Comparison of ENCODE assay signal across 24 cellular contexts in genomic region chr22:21693333-21693998, GRCh38. TPM values are rescaled to one million over a fixed set of nuclear protein-coding genes. Genes with fewer than 3 reads are reported as not detected.
A peak's percentile ranks its signal among the peaks of the same experiment; 100 is the strongest.
DNase-seq lines count a peak whose midpoint lies in the region; ATAC-seq and TF ChIP-seq lines count a peak whose summit lies in the region.
"Had no signal": no experiment of that assay in that cellular context is flagged by ENCODE, and none has a peak within 500 bp of the region (broad histone marks: within the 10 kb centered on the region; RNA-seq: fewer than 3 reads in every experiment).

No MANE protein-coding gene starts in this region.

- H3K4me3 Mint-ChIP-seq in activated naive CD8-positive, alpha-beta T cell treated with anti-CD3 and anti-CD28 coated beads, Interleukin-2, amount 10 ng/mL, durations not matched to agents 7 days and 5 days, result no peak overlapping the region
- no peak overlapping the region for H3K4me3 Mint-ChIP-seq in activated naive CD8-positive, alpha-beta T cell treated with anti-CD3 and anti-CD28 coated beads for 36 hours
- H3K4me3 Mint-ChIP-seq in type B pancreatic cell, result no peak overlapping the region
- H3K4me3 Mint-ChIP-seq: CD4-positive, alpha-beta T cell had no signal

- H3K9me3 Mint-ChIP-seq in activated naive CD8-positive, alpha-beta T cell treated with anti-CD3 and anti-CD28 coated beads, Interleukin-2, amount 10 ng/mL, durations not matched to agents 7 days and 5 days, result no peaks in the 10 kb centered on the region
- no peaks in the 10 kb centered on the region for H3K9me3 Mint-ChIP-seq in activated naive CD8-positive, alpha-beta T cell treated with anti-CD3 and anti-CD28 coated beads for 36 hours
- no peaks in the 10 kb centered on the region for H3K9me3 Mint-ChIP-seq in type B pancreatic cell
- H3K9me3 Mint-ChIP-seq: CD4-positive, alpha-beta T cell had no signal

- POLR2A ChIA-PET in activated naive CD8-positive, alpha-beta T cell treated with anti-CD3 and anti-CD28 coated beads, Interleukin-2, amount 10 ng/mL, durations not matched to agents 7 days and 5 days (lab: Charles Lee), result no interaction called here
- POLR2A ChIA-PET in HEK293 (lab: Yijun Ruan, JAX), result no interaction called here

- CTCF ChIA-PET in HEK293 (lab: Yijun Ruan, JAX), result interaction anchor here (0.6 to 1.4 kb wide), 3 partner anchors 21 to 259 kb away, joined by 3 read pairs; partner anchors contain the start of gene PPM1F

- no peak for ATAC-seq in activated naive CD8-positive, alpha-beta T cell treated with anti-CD3 and anti-CD28 coated beads, Interleukin-2, amount 10 ng/mL, durations not matched to agents 7 days and 5 days (ENCODE audit: low read depth)
- ATAC-seq in HG03442 (IDR thresholded peaks at IDR 0.05; ENCODE audit: unreplicated experiment), result no peak
- ATAC-seq: HCT116, PC-3, SK-N-SH treated with all-trans-retinoic acid at 6 μM for 48 hours had no signal

- peak overlapping the region; percentile 38 for H3K27ac Mint-ChIP-seq in activated naive CD8-positive, alpha-beta T cell treated with anti-CD3 and anti-CD28 coated beads, Interleukin-2, amount 10 ng/mL, durations not matched to agents 7 days and 5 days
- H3K27ac Mint-ChIP-seq in activated naive CD8-positive, alpha-beta T cell treated with anti-CD3 and anti-CD28 coated beads for 36 hours, result no peak overlapping the region
- H3K27ac Mint-ChIP-seq in type B pancreatic cell, result no peak overlapping the region
- H3K27ac Mint-ChIP-seq: CD4-positive, alpha-beta T cell had no signal

- DNase-seq in activated naive CD8-positive, alpha-beta T cell treated with anti-CD3 and anti-CD28 coated beads, Interleukin-2, amount 10 ng/mL, durations not matched to agents 7 days and 5 days, result no peak
- no peak for DNase-seq in activated naive CD8-positive, alpha-beta T cell treated with anti-CD3 and anti-CD28 coated beads for 36 hours
- DNase-seq in coronary artery (ENCODE audit: low spot score) (peak; percentile 70), posterior vena cava (ENCODE audit: low spot score) (peak; percentile 78), GM19240 (ENCODE audit: insufficient read length, low spot score) (no peak), type B pancreatic cell (ENCODE audit: extremely low spot score, unreplicated experiment) (no peak)
- DNase-seq: CD4-positive, alpha-beta T cell; DMS53; Kasumi-1; NCI-H1105; NCI-H1436 treated with DMSO at 0.1 percent for 48 hours; NCI-H187 treated with DMSO at 0.1 percent for 48 hours; NCI-H2171 treated with DMSO at 0.1 percent for 48 hours; NCI-H345; NCI-H510A treated with DMSO at 0.1 percent for 48 hours; NCI-H774; PC-3; SJCRH30 had no signal

- no peak overlapping the region for H3K4me3 ChIP-seq in HEK293 (ENCODE audit: low read depth, low read length)
- H3K4me3 ChIP-seq in coronary artery, result no peak overlapping the region
- H3K4me3 ChIP-seq: BLaER1 treated with 17β-estradiol and CSF1 and Interleukin-3, amounts not matched to agents 10 nM and 100 nM; SJCRH30 had no signal

- intact Hi-C loops in posterior vena cava (cut with DNase I), result no loop called here

- no peaks in the 10 kb centered on the region for H3K27me3 Mint-ChIP-seq in activated naive CD8-positive, alpha-beta T cell treated with anti-CD3 and anti-CD28 coated beads, Interleukin-2, amount 10 ng/mL, durations not matched to agents 7 days and 5 days
- no peaks in the 10 kb centered on the region for H3K27me3 Mint-ChIP-seq in activated naive CD8-positive, alpha-beta T cell treated with anti-CD3 and anti-CD28 coated beads for 36 hours
- H3K27me3 Mint-ChIP-seq in type B pancreatic cell, result no peaks in the 10 kb centered on the region
- H3K27me3 Mint-ChIP-seq: CD4-positive, alpha-beta T cell had no signal

- H3K4me1 Mint-ChIP-seq in activated naive CD8-positive, alpha-beta T cell treated with anti-CD3 and anti-CD28 coated beads, Interleukin-2, amount 10 ng/mL, durations not matched to agents 7 days and 5 days, result peaks cover 10% of the 10 kb centered on the region
- H3K4me1 Mint-ChIP-seq in activated naive CD8-positive, alpha-beta T cell treated with anti-CD3 and anti-CD28 coated beads for 36 hours, result peaks cover 24% of the 10 kb centered on the region
- H3K4me1 Mint-ChIP-seq in type B pancreatic cell (ENCODE audit: unreplicated experiment), result no peaks in the 10 kb centered on the region

- H3K27ac ChIP-seq in HEK293 (ENCODE audit: extremely low read depth, low read depth, low read length), result no peak overlapping the region
- H3K27ac ChIP-seq in coronary artery, result no peak overlapping the region
- H3K27ac ChIP-seq: BLaER1 treated with 17β-estradiol and CSF1 and Interleukin-3, amounts not matched to agents 10 nM and 100 nM; HL-60; SJCRH30 had no signal

- H3K36me3 Mint-ChIP-seq in activated naive CD8-positive, alpha-beta T cell treated with anti-CD3 and anti-CD28 coated beads, Interleukin-2, amount 10 ng/mL, durations not matched to agents 7 days and 5 days, result peaks cover 13% of the 10 kb centered on the region
- peaks cover 16% of the 10 kb centered on the region for H3K36me3 Mint-ChIP-seq in activated naive CD8-positive, alpha-beta T cell treated with anti-CD3 and anti-CD28 coated beads for 36 hours
- H3K36me3 Mint-ChIP-seq in type B pancreatic cell, result peaks cover 10% of the 10 kb centered on the region

- no peak for TF ChIP-seq CTCF in HEK293 (tag by site-specific recombination; IDR thresholded peaks at IDR 0.05)
- TF ChIP-seq CTCF in coronary artery (IDR thresholded peaks at IDR 0.05), result no peak
- TF ChIP-seq CTCF in type B pancreatic cell (conservative IDR thresholded peaks at IDR 0.05), result no peak

- H3K4me1 ChIP-seq in HEK293 (ENCODE audit: control insufficient read depth, insufficient read depth, low read length), result no peaks in the 10 kb centered on the region

- no peaks in the 10 kb centered on the region for H3K9me3 ChIP-seq in HEK293 (ENCODE audit: control insufficient read depth, insufficient read depth, low read depth, low read length)
- H3K9me3 ChIP-seq: BLaER1 treated with 17β-estradiol and CSF1 and Interleukin-3, amounts not matched to agents 10 nM and 100 nM; SJCRH30 had no signal

- peaks cover 0 to 76% of the 10 kb centered on the region in 2 experiments; a peak in 2 of 3 replicates for H3K36me3 ChIP-seq in HEK293 (ENCODE audit: control insufficient read depth in 2 of 2, insufficient read depth in 1 of 2, low read length in 2 of 2)

TF ChIP-seq in HEK293, 187 proteins besides CTCF, POLR2A, EP300 and RAD21:
- TF ChIP-seq, protein P1, sequence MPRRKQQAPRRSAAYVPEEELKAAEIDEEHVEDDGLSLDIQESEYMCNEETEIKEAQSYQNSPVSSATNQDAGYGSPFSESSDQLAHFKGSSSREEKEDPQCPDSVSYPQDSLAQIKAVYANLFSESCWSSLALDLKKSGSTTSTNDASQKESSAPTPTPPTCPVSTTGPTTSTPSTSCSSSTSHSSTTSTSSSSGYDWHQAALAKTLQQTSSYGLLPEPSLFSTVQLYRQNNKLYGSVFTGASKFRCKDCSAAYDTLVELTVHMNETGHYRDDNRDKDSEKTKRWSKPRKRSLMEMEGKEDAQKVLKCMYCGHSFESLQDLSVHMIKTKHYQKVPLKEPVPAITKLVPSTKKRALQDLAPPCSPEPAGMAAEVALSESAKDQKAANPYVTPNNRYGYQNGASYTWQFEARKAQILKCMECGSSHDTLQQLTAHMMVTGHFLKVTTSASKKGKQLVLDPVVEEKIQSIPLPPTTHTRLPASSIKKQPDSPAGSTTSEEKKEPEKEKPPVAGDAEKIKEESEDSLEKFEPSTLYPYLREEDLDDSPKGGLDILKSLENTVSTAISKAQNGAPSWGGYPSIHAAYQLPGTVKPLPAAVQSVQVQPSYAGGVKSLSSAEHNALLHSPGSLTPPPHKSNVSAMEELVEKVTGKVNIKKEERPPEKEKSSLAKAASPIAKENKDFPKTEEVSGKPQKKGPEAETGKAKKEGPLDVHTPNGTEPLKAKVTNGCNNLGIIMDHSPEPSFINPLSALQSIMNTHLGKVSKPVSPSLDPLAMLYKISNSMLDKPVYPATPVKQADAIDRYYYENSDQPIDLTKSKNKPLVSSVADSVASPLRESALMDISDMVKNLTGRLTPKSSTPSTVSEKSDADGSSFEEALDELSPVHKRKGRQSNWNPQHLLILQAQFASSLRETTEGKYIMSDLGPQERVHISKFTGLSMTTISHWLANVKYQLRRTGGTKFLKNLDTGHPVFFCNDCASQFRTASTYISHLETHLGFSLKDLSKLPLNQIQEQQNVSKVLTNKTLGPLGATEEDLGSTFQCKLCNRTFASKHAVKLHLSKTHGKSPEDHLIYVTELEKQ (tag by site-specific recombination; IDR thresholded peaks at IDR 0.05; ENCODE audit: borderline replicate concordance), result no peak
- TF ChIP-seq SCRT2 (tag by site-specific recombination; IDR thresholded peaks at IDR 0.05), result peak; percentile 65; the same call in 1 of the 2 replicates

RNA-seq across cellular contexts. Expression of gene PPIL2, which starts 27.7 kb away (rescaled TPM):
- 10 to 100 TPM; 67.0 to 73.1 TPM for total RNA-seq in activated naive CD8-positive, alpha-beta T cell treated with anti-CD3 and anti-CD28 coated beads, Interleukin-2, amount 10 ng/mL, durations not matched to agents 7 days and 5 days
- 10 to 100 TPM; 41.6 to 43.8 TPM for total RNA-seq in activated naive CD8-positive, alpha-beta T cell treated with anti-CD3 and anti-CD28 coated beads for 36 hours
- total RNA-seq in posterior vena cava, result 10 to 100 TPM; 28.9 to 29.5 TPM
- total RNA-seq in type B pancreatic cell (ENCODE audit: low replicate concordance), result 41.1 and 49.2 TPM in 2 replicates

RNA-seq across cellular contexts. Expression of gene YPEL1, which starts 42.1 kb away (rescaled TPM):
- total RNA-seq in activated naive CD8-positive, alpha-beta T cell treated with anti-CD3 and anti-CD28 coated beads, Interleukin-2, amount 10 ng/mL, durations not matched to agents 7 days and 5 days, result 10 to 100 TPM; 14.7 to 14.9 TPM
- under 1 TPM; 0.60 to 0.72 TPM for total RNA-seq in activated naive CD8-positive, alpha-beta T cell treated with anti-CD3 and anti-CD28 coated beads for 36 hours
- 1 to 10 TPM; 1.2 to 1.8 TPM for total RNA-seq in posterior vena cava
- 7.8 and 19.3 TPM in 2 replicates for total RNA-seq in type B pancreatic cell (ENCODE audit: low replicate concordance)

RNA-seq across cellular contexts. Expression of gene SDF2L1, which starts 51.4 kb away (rescaled TPM):
- total RNA-seq in activated naive CD8-positive, alpha-beta T cell treated with anti-CD3 and anti-CD28 coated beads, Interleukin-2, amount 10 ng/mL, durations not matched to agents 7 days and 5 days, result 10 to 100 TPM; 36.0 to 39.7 TPM
- 10 to 100 TPM; 52.6 to 53.8 TPM for total RNA-seq in activated naive CD8-positive, alpha-beta T cell treated with anti-CD3 and anti-CD28 coated beads for 36 hours
- total RNA-seq in posterior vena cava (10 to 100 TPM; 27.8 to 33.1 TPM), type B pancreatic cell (ENCODE audit: low replicate concordance) (56.3 and 56.5 TPM in 2 replicates)

Comparison
In these comparisons a context has a peak if more than half of its experiments do, and no peak if none do; other contexts are left out.
1. DNase-seq: peak in coronary artery (single experiment) and posterior vena cava (single experiment); none in activated naive CD8-positive, alpha-beta T cell treated with anti-CD3 and anti-CD28 coated beads, Interleukin-2, amount 10 ng/mL, durations not matched to agents 7 days and 5 days (single experiment), activated naive CD8-positive, alpha-beta T cell treated with anti-CD3 and anti-CD28 coated beads for 36 hours (single experiment), GM19240 (single experiment) and type B pancreatic cell (single experiment).